Comparison of ENCODE assay signal across 8 cellular contexts in genomic region chr17:31487648-31488263, GRCh38.
DNase-seq lines count a peak whose midpoint lies in the region; ATAC-seq and TF ChIP-seq lines count a peak whose summit lies in the region.

No MANE protein-coding gene starts in this region.

- CTCF ChIA-PET in CD4-positive, alpha-beta T cell (lab: Charles Lee): interaction anchor here (0.6 to 3.7 kb wide), 3 partner anchors 22 to 33 kb away, joined by 3 to 42 read pairs (median 3); no protein-coding TSS in a partner anchor

- H3K9me3 ChIP-seq in CD4-positive, alpha-beta T cell (ENCODE audit: control insufficient read depth, low read length): no peaks in the 10 kb centered on the region
- no peaks in the 10 kb centered on the region for H3K9me3 ChIP-seq in muscle layer of duodenum (ENCODE audit: control insufficient read depth in 1 of 2, low read length in 2 of 2)

- peaks cover 0 to 13% of the 10 kb centered on the region in 2 donors for H3K4me1 ChIP-seq in muscle layer of duodenum (ENCODE audit: control insufficient read depth in 1 of 2, insufficient read depth in 2 of 2, low read length in 2 of 2)

- no peaks in the 10 kb centered on the region for H3K9me3 Mint-ChIP-seq in CD4-positive, alpha-beta T cell

- H3K36me3 ChIP-seq in muscle layer of duodenum (ENCODE audit: control insufficient read depth in 1 of 2, insufficient read depth in 2 of 2, low read length in 2 of 2): no peaks in the 10 kb centered on the region

- peak overlapping the region; percentile 63 for H3K27ac ChIP-seq in CD4-positive, alpha-beta T cell (ENCODE audit: low read depth, low read length)
- H3K27ac ChIP-seq in muscle layer of duodenum (ENCODE audit: low read length): no peak overlapping the region

- peaks cover 4% of the 10 kb centered on the region for H3K36me3 Mint-ChIP-seq in CD4-positive, alpha-beta T cell (ENCODE audit: low read depth)

- no peaks in the 10 kb centered on the region for H3K27me3 Mint-ChIP-seq in CD4-positive, alpha-beta T cell

- H3K4me3 Mint-ChIP-seq in CD4-positive, alpha-beta T cell: peak overlapping the region; percentile 92

- peak overlapping the region; percentile 58 for H3K4me3 ChIP-seq in epithelial cell of esophagus (ENCODE audit: low read length)
- peak overlapping the region; percentile 26 to 64 for H3K4me3 ChIP-seq in muscle layer of duodenum (ENCODE audit: low read depth in 1 of 2, low read length in 2 of 2)

- intact Hi-C loops in CD4-positive, alpha-beta T cell (cut with DNase I, micrococcal nuclease): loop anchor here (1.0 to 5.0 kb wide), 6 partner anchors 21 to 175 kb away; partner anchors contain the start of gene EVI2B (in 1 of the 2)

- DNase-seq in CD4-positive, alpha-beta T cell: peak; percentile 89 to 99 (median 95)
- DNase-seq in GM20000 (ENCODE audit: low spot score) (peak; percentile 100), HT-29 (ENCODE audit: low spot score) (peak; percentile 100), activated T-cell treated with anti-CD3 and anti-CD28 coated beads for 1 hour (ENCODE audit: low read depth) (peak; percentile 94), epithelial cell of esophagus (ENCODE audit: low read depth) (peak; percentile 96)
- DNase-seq in NK-92 treated with Interleukin-12 subunit alpha and Interleukin-12 subunit beta, amount 100 ng/mL, for 24 hours (lab: John Stamatoyannopoulos, UW): peak; percentile 78
- peak; percentile 93 for DNase-seq in stimulated activated CD8-positive, alpha-beta memory T cell treated with anti-CD3 and anti-CD28 coated beads, Interleukin-4, amount 100 ng/mL, for 48 hours

- peak; percentile 91 for ATAC-seq in CD4-positive, alpha-beta T cell (ENCODE audit: poor library complexity)

- TF ChIP-seq CTCF in CD4-positive, alpha-beta T cell (IDR thresholded peaks at IDR 0.05): peak; percentile 10
- TF ChIP-seq CTCF in GM20000 (IDR thresholded peaks at IDR 0.05; ENCODE audit: extremely low read depth, missing control alignments) (no peak), epithelial cell of esophagus (IDR thresholded peaks at IDR 0.05; ENCODE audit: insufficient read depth, low read depth, low read length, missing control alignments) (no peak)

- POLR2A ChIA-PET in CD4-positive, alpha-beta T cell (lab: Charles Lee): interaction anchor here (0.6 to 3.9 kb wide), 23 partner anchors 9 to 663 kb away, joined by 3 to 141 read pairs (median 4); partner anchors contain the start of genes CRLF3, EVI2B and LRRC37B

- H3K4me1 Mint-ChIP-seq in CD4-positive, alpha-beta T cell (ENCODE audit: low read depth): peaks cover 53% of the 10 kb centered on the region

- H3K27me3 ChIP-seq in CD4-positive, alpha-beta T cell (ENCODE audit: control insufficient read depth, insufficient read depth, low read length): no peaks in the 10 kb centered on the region
- H3K27me3 ChIP-seq in muscle layer of duodenum (ENCODE audit: low read depth, low read length): no peaks in the 10 kb centered on the region

- H3K27ac Mint-ChIP-seq in CD4-positive, alpha-beta T cell: peak overlapping the region; percentile 86
